In the genomic region with DNA sequence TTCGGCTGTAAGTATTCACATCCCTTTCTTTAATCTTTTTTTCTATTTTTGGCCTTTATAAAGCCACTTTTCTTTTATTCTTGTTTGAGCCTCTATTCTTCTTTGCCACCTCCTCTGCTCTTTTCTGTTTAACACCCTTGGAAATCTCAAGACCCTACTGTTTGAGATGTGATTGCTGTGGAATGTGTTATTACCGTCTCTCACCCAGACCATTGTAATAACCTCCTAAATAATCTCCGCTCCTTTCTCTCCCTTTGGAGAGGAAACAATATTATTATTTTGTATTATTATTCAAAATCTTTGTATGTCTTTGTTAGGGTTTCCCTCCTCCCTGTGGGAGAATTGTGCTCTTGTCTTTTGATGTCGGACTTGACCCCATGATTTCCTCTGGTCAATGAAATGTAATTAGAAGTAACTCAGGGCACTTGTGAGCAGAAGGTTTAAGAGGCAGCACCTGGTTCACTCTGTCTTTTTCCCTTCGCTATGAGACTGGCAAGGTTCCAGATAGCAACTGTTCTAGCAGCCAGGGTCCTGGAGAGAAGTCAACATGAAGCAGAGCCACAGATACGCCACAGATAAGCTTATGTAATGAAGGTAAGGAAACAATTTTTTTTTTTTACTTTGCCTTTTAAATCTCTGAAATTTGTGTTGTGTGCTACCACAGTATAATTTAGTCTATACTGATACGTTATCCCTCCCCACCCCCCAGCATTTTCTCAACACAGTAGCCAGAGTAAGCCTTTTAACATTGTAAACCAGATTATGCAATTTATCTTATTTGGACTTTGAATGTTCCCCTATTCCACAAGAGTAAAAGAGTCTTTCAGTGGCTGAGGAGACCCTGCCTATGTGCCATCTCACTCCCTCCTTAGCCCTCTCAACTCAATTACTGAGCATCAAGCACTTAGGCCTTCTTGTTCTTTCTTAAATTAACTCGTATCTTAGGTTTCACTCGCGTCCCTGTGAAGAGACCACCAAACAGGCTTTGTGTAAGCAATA, we compare ENCODE assay signal across 14 cellular contexts.
A peak's percentile ranks its signal among the peaks of the same experiment; 100 is the strongest.
DNase-seq lines count a peak whose midpoint lies in the region; ATAC-seq and TF ChIP-seq lines count a peak whose summit lies in the region.
"Had no signal": no experiment of that assay in that cellular context is flagged by ENCODE, and none has a peak within 500 bp of the region (broad histone marks: within the 10 kb centered on the region; RNA-seq: fewer than 3 reads in every experiment).

No MANE protein-coding gene starts in this region.

- H3K9me3 Mint-ChIP-seq in brain = peaks cover 0 to 6% (median 0%) of the 10 kb centered on the region in 5 experiments
- H3K9me3 Mint-ChIP-seq: stimulated activated naive CD8-positive, alpha-beta T cell treated with anti-CD3 and anti-CD28 coated beads, Interleukin-15, Interleukin-2, amounts not matched to agents 100 ng/mL and 50 ng/mL, for 24 hours had no signal

- H3K27ac ChIP-seq in right cardiac atrium (ENCODE audit: low read length) (no peak overlapping the region), thyroid gland (peak overlapping the region; percentile 20 to 43 (median 36)), breast epithelium (no peak overlapping the region), aorta (ENCODE audit: low read depth in 1 of 2, low read length in 2 of 2) (no peak overlapping the region)
- H3K27ac ChIP-seq: foreskin keratinocyte, GM23248, left lung had no signal

- no peaks in the 10 kb centered on the region for H3K27me3 Mint-ChIP-seq in brain
- H3K27me3 Mint-ChIP-seq: stimulated activated naive CD8-positive, alpha-beta T cell treated with anti-CD3 and anti-CD28 coated beads, Interleukin-15, Interleukin-2, amounts not matched to agents 100 ng/mL and 50 ng/mL, for 24 hours had no signal

- 61% methylated on average over 10 of the region's 10 CpGs for WGBS in right cardiac atrium
- WGBS in thyroid gland, 2 donors = 54 to 56% methylated on average over 10 of the region's 10 CpGs
- 78 to 84% methylated on average over 10 of the region's 10 CpGs for WGBS in aorta, 2 donors

- ATAC-seq in left ventricle myocardium superior (peak; percentile 32), right cardiac atrium (no peak), aorta (ENCODE audit: low FRiP score) (no peak)
- ATAC-seq: foreskin keratinocyte, left lung had no signal

- H3K4me3 Mint-ChIP-seq in brain = peak overlapping the region in 4 of 5 experiments; percentile 10 to 55 (median 37)
- H3K4me3 Mint-ChIP-seq: stimulated activated naive CD8-positive, alpha-beta T cell treated with anti-CD3 and anti-CD28 coated beads, Interleukin-15, Interleukin-2, amounts not matched to agents 100 ng/mL and 50 ng/mL, for 24 hours had no signal

- peaks cover 32% of the 10 kb centered on the region for H3K4me1 Mint-ChIP-seq in brain

- H3K27me3 ChIP-seq in right cardiac atrium (ENCODE audit: control insufficient read depth, insufficient read depth) (no peaks in the 10 kb centered on the region), thyroid gland (no peaks in the 10 kb centered on the region), breast epithelium (no peaks in the 10 kb centered on the region), aorta (ENCODE audit: control insufficient read depth in 1 of 2, insufficient read depth in 2 of 2, low read length in 1 of 2) (peaks cover 0 to 2% of the 10 kb centered on the region in 2 donors)
- H3K27me3 ChIP-seq: foreskin keratinocyte, left lung had no signal

- TF ChIP-seq CTCF in brain (conservative IDR thresholded peaks at IDR 0.05) = no peak
- no peak for TF ChIP-seq CTCF in thyroid gland (IDR thresholded peaks at IDR 0.05)
- TF ChIP-seq CTCF in breast epithelium (IDR thresholded peaks at IDR 0.05) = no peak

- DNase-seq in left ventricle myocardium superior (no peak), right cardiac atrium (no peak), NCI-H510A (lab: John Stamatoyannopoulos, UW) (peak; percentile 73), thyroid gland (peak; percentile 57 to 58), breast epithelium (ENCODE audit: low spot score in 2 of 2) (no peak), aorta (no peak)
- DNase-seq in activated CD8-positive, alpha-beta memory T cell treated with anti-CD3 and anti-CD28 coated beads, Interleukin-2, amount 50 U/mL, for 4 hours = no peak
- DNase-seq: foreskin keratinocyte; GM23248; left lung; occipital lobe; stimulated activated CD4-positive, alpha-beta T cell treated with anti-CD3 and anti-CD28 coated beads, Interleukin-2, amount 100 ng/mL, for 24 hours had no signal

- H3K36me3 Mint-ChIP-seq in brain = no peaks in the 10 kb centered on the region

- no peaks in the 10 kb centered on the region for H3K4me1 ChIP-seq in right cardiac atrium (ENCODE audit: control insufficient read depth, insufficient read depth, low read length)
- H3K4me1 ChIP-seq in thyroid gland = peaks cover 5 to 13% of the 10 kb centered on the region in 2 donors
- no peaks in the 10 kb centered on the region for H3K4me1 ChIP-seq in breast epithelium
- H3K4me1 ChIP-seq in aorta (ENCODE audit: control insufficient read depth in 1 of 2, insufficient read depth in 2 of 2, low read length in 2 of 2) = no peaks in the 10 kb centered on the region
- H3K4me1 ChIP-seq: foreskin keratinocyte, left lung had no signal

- H3K9me3 ChIP-seq in right cardiac atrium (ENCODE audit: control insufficient read depth, low read length) (no peaks in the 10 kb centered on the region), thyroid gland (no peaks in the 10 kb centered on the region), breast epithelium (no peaks in the 10 kb centered on the region), aorta (ENCODE audit: control insufficient read depth, low read length) (no peaks in the 10 kb centered on the region)
- H3K9me3 ChIP-seq: left lung had no signal

- TF ChIP-seq POLR2A in thyroid gland (IDR thresholded peaks at IDR 0.05) (no peak), breast epithelium (IDR thresholded peaks at IDR 0.05) (no peak)

- intact Hi-C loops in left ventricle myocardium superior (cut with micrococcal nuclease) = no loop called here
- intact Hi-C loops in right cardiac atrium (cut with DNase I) = no loop called here
- intact Hi-C loops in thyroid gland (cut with DNase I) = no loop called here
- intact Hi-C loops in breast epithelium (cut with DNase I; ENCODE audit: low total_unique reads) = no loop called here
- intact Hi-C loops in aorta (cut with DNase I) = no loop called here

- H3K36me3 ChIP-seq in thyroid gland = no peaks in the 10 kb centered on the region
- H3K36me3 ChIP-seq in breast epithelium = no peaks in the 10 kb centered on the region
- no peaks in the 10 kb centered on the region for H3K36me3 ChIP-seq in aorta (ENCODE audit: control insufficient read depth in 1 of 2, insufficient read depth in 2 of 2, low read length in 1 of 2)
- H3K36me3 ChIP-seq: left lung had no signal

- peak overlapping the region in 3 of 5 experiments; percentile 25 to 77 (median 41) for H3K27ac Mint-ChIP-seq in brain
- H3K27ac Mint-ChIP-seq: stimulated activated naive CD8-positive, alpha-beta T cell treated with anti-CD3 and anti-CD28 coated beads, Interleukin-15, Interleukin-2, amounts not matched to agents 100 ng/mL and 50 ng/mL, for 24 hours had no signal

- H3K4me3 ChIP-seq in right cardiac atrium (ENCODE audit: low read length) = no peak overlapping the region
- H3K4me3 ChIP-seq in thyroid gland (replicated peaks in 1 of 3) = no peak overlapping the region
- H3K4me3 ChIP-seq in breast epithelium = no peak overlapping the region
- no peak overlapping the region for H3K4me3 ChIP-seq in aorta (ENCODE audit: low read length in 2 of 2)
- H3K4me3 ChIP-seq: GM23248, left lung had no signal

Comparison
In these comparisons a context has a peak if more than half of its experiments do, and no peak if none do; other contexts are left out.
1. DNase-seq: peak in NCI-H510A (single experiment) and thyroid gland (2 of 2); none in left ventricle myocardium superior (single experiment), right cardiac atrium (0 of 3), activated CD8-positive, alpha-beta memory T cell treated with anti-CD3 and anti-CD28 coated beads, Interleukin-2, amount 50 U/mL, for 4 hours (single experiment), breast epithelium (0 of 2) and aorta (0 of 2).
2. H3K27ac ChIP-seq: peak in thyroid gland (3 of 3); none in right cardiac atrium (single experiment), breast epithelium (0 of 2) and aorta (0 of 2).